Comparison of ENCODE assay signal across 8 cellular contexts in the genomic region with DNA sequence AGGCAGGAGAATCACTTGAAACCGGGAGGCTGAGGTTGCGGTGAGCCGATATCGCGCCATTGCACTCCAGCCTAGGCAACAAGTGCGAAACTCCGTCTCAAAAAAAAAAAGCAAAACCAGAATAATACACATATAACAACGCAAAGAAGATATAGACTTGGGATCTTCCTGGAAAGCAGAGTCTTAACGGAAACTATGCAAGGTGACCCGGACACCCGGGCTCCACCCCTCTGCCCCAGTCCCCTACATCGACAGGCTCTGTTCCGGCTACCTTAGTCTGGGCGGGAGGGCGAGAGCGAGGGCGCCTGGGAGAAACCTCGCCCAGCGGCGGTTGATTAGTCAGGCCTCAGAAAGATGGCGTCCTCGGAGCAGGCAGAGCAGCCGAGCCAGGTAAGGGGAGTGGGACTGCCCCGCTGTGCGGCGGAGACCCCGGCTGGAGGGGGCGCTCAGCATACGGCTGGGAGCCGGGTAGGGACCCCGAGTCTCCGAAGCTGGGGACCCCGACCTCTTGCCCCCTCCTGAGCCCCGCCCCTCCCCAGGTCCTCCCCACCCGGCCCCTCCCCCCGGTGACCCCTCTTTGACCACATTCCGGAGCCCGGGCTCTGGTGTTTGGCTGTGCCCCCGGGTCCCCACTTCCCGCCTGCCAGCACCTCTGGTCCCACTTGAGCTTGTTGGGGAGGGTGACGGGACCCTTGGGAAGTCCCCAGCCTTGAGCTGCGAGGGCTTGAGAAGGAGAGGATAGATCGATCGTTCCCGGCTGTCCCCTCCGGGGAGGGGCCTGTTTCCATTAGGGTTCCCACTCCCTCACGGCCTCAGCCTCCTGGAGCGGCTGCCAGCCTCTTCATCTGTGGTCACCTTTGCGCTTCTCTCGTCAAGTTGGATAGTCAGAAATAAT. TPM values are rescaled to one million over a fixed set of nuclear protein-coding genes. Genes with fewer than 3 reads are reported as not detected.
DNase-seq lines count a peak whose midpoint lies in the region; ATAC-seq and TF ChIP-seq lines count a peak whose summit lies in the region.

TSS of gene PEX14 (plus strand) at position 338 of the 895 bp plus-strand sequence. CDS start at position 355, 17 bp downstream.

- ATAC-seq in GM21367 (IDR thresholded peaks at IDR 0.05; ENCODE audit: unreplicated experiment): peak; percentile 50
- peak; percentile 94 for ATAC-seq in mucosa of descending colon

- DNase-seq in COLO668 (lab: John Stamatoyannopoulos, UW; ENCODE audit: unreplicated experiment): peak; percentile 97
- peak; percentile 89 for DNase-seq in HuH-7 (ENCODE audit: low spot score)
- DNase-seq in OCI-M1 (lab: John Stamatoyannopoulos, UW): peak; percentile 95
- DNase-seq in activated T-cell treated with anti-CD3 and anti-CD28 coated beads for 24 hours (ENCODE audit: low read depth): peak; percentile 83
- no peak for DNase-seq in epithelial cell of proximal tubule (ENCODE audit: low read depth)
- DNase-seq in mucosa of descending colon: peak; percentile 91 to 93 (median 92)
- DNase-seq in stimulated activated CD8-positive, alpha-beta memory T cell treated with anti-CD3 and anti-CD28 coated beads, Interleukin-4, amount 100 ng/mL, for 1 hour (ENCODE audit: low read depth in 2 of 2, low spot score in 1 of 2): peak; percentile 47 to 61

- no peaks in the 10 kb centered on the region for H3K9me3 ChIP-seq in mucosa of descending colon

- no peak for TF ChIP-seq CTCF in epithelial cell of proximal tubule (conservative IDR thresholded peaks at IDR 0.05; ENCODE audit: low read depth, low read length)
- TF ChIP-seq CTCF in mucosa of descending colon (IDR thresholded peaks at IDR 0.05): no peak

- intact Hi-C loops in mucosa of descending colon (cut with DNase I, micrococcal nuclease): no loop called here

- H3K4me1 ChIP-seq in mucosa of descending colon (ENCODE audit: low read depth): peaks cover 17% of the 10 kb centered on the region

- no peaks in the 10 kb centered on the region for H3K36me3 ChIP-seq in mucosa of descending colon (ENCODE audit: low read depth)

- peak within 1 kb of the TSS; percentile 91 for H3K4me3 ChIP-seq in epithelial cell of proximal tubule (ENCODE audit: low read depth, low read length)
- peak within 1 kb of the TSS; percentile 97 for H3K4me3 ChIP-seq in mucosa of descending colon

RNA-seq across cellular contexts. Expression of gene PEX14, which starts in this region (rescaled TPM):
- total RNA-seq in epithelial cell of proximal tubule: 19.2 and 22.2 TPM in 2 replicates
- 10 to 100 TPM; 18.9 to 23.8 (median 21.3) TPM for total RNA-seq in mucosa of descending colon
